ENCODE assay signal across 8 cellular contexts in the genomic region with DNA sequence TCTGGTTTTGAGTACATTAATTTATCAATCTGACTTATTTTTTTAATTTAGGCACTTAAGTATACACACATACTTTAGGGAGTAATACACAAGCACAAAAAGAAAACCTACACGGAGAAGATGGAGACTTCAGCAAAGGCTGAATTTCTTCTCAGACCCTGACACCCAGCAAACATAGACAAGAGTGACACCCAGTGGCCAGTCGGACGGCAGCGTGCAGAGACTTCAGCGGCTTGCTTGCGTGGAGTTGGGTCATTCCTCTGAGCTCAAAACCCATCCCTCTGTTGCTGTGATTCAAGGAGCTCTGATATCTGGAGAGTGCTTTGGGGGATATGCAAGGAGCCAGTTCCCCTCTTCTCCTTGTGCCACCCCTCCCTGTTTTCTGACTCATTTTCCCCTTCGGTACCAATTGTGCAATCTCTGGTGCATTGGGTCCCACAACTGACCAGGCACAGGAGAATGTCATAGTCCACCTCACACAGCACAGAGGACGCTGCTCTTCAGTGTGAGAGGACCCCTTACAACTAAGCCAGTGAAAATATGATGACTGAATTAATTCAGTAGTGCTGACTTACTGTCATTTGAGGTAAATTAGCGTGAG. TPM values are rescaled to one million over a fixed set of nuclear protein-coding genes. Genes with fewer than 3 reads are reported as not detected.
DNase-seq lines count a peak whose midpoint lies in the region; ATAC-seq and TF ChIP-seq lines count a peak whose summit lies in the region.

No MANE protein-coding gene starts in this region.

- POLR2A ChIA-PET in AG04450 (lab: Yijun Ruan, JAX) = no interaction called here

- H3K9me3 ChIP-seq in AG04450 (ENCODE audit: control insufficient read depth, insufficient read depth, low read length) = no peaks in the 10 kb centered on the region

- H3K27ac ChIP-seq in AG04450 (ENCODE audit: low read depth, low read length) (no peak overlapping the region), caudate nucleus (ENCODE audit: low read depth, low read length) (no peak overlapping the region)

- no peaks in the 10 kb centered on the region for H3K27me3 ChIP-seq in AG04450 (ENCODE audit: control insufficient read depth, insufficient read depth, low read length)

- CTCF ChIA-PET in AG04450 (lab: Charles Lee) = interaction anchor here (0.6 to 13.6 kb wide), 81 partner anchors 8 to 660 kb away, joined by 3 to 1022 read pairs (median 5); no protein-coding TSS in a partner anchor

- TF ChIP-seq CTCF in AG04450 (IDR thresholded peaks at IDR 0.05; ENCODE audit: low read depth, low read length) = peak; percentile 95

- DNase-seq in AG04450 (ENCODE audit: low read depth, low spot score) (peak; percentile 64), NCI-H345 (lab: John Stamatoyannopoulos, UW) (peak; percentile 74), caudate nucleus (lab: John Stamatoyannopoulos, UW) (peak in 55 of 61 donors; percentile 12 to 78 (median 50)), kidney tubule cell (ENCODE audit: low spot score) (peak; percentile 81)
- peak; percentile 70 for DNase-seq in stimulated activated CD4-positive, alpha-beta T cell treated with anti-CD3 and anti-CD28 coated beads, Interleukin-4, amount 100 ng/mL, for 24 hours

- no peak overlapping the region for H3K4me3 ChIP-seq in AG04450 (ENCODE audit: low read depth, low read length)

- ATAC-seq in GM18867 (IDR thresholded peaks at IDR 0.05; ENCODE audit: unreplicated experiment) = peak; percentile 96
- peak; percentile 79 for ATAC-seq in HG03095 (IDR thresholded peaks at IDR 0.05; ENCODE audit: unreplicated experiment)
- ATAC-seq in activated CD4-positive, CD25-positive, alpha-beta regulatory T cell treated with anti-CD3 and anti-CD28 coated beads, Interleukin-2, amount 50 U/mL, for 24 hours = peak; percentile 41 to 64

RNA-seq across cellular contexts. Expression of a gene that starts 27.5 kb away (rescaled TPM):
- 1.3 and 1.6 TPM in 2 replicates for polyA plus RNA-seq in AG04450 (2011; rRNA removed)
- polyA minus RNA-seq in AG04450 (2011; rRNA and poly(A)+ RNA removed) = 3.2 and 3.5 TPM in 2 replicates
